Comparison of ENCODE assay signal across 12 cellular contexts in genomic region chr3:123409443-123410148, GRCh38. TPM values are rescaled to one million over a fixed set of nuclear protein-coding genes. Genes with fewer than 3 reads are reported as not detected.
A peak's percentile ranks its signal among the peaks of the same experiment; 100 is the strongest.
DNase-seq lines count a peak whose midpoint lies in the region; ATAC-seq, FAIRE-seq and TF ChIP-seq lines count a peak whose summit lies in the region.
"Had no signal": no experiment of that assay in that cellular context is flagged by ENCODE, and none has a peak within 500 bp of the region (broad histone marks: within the 10 kb centered on the region; RNA-seq: fewer than 3 reads in every experiment).

No MANE protein-coding gene starts in this region.

- intact Hi-C loops in sigmoid colon (cut with DNase I) (loop anchor here (5.0 kb wide), 1 partner anchor 37 kb away; no protein-coding TSS in a partner anchor), psoas muscle (cut with DNase I) (no loop called here)

- H3K4me1 ChIP-seq in sigmoid colon (peaks cover 0 to 91% (median 86%) of the 10 kb centered on the region in 4 donors), psoas muscle (no peaks in the 10 kb centered on the region)

- H3K9me3 ChIP-seq in sigmoid colon (no peaks in the 10 kb centered on the region), psoas muscle (no peaks in the 10 kb centered on the region)

- no peak for ATAC-seq in psoas muscle

- TF ChIP-seq EP300 in sigmoid colon (IDR thresholded peaks at IDR 0.05), result no peak

- TF ChIP-seq POLR2A in H54 (IDR thresholded peaks at IDR 0.05; ENCODE audit: low read depth, low read length) (no peak), sigmoid colon (IDR thresholded peaks at IDR 0.05) (no peak)

- TF ChIP-seq CTCF in sigmoid colon (IDR thresholded peaks at IDR 0.05) (no peak), psoas muscle (IDR thresholded peaks at IDR 0.05) (no peak)

- H3K27ac ChIP-seq in sigmoid colon (peak overlapping the region; percentile 87 to 93 (median 91)), psoas muscle (no peak overlapping the region)

- H3K27me3 ChIP-seq in sigmoid colon (no peaks in the 10 kb centered on the region), psoas muscle (ENCODE audit: insufficient read depth in 3 of 3, low read length in 2 of 3) (no peaks in the 10 kb centered on the region)

- H3K4me3 ChIP-seq in sigmoid colon (no peak overlapping the region), psoas muscle (no peak overlapping the region)

- FAIRE-seq in H54 (lab: Jason Lieb, UNC), result no peak
- FAIRE-seq: TTC549 had no signal

- peak; percentile 22 for DNase-seq in H54 (ENCODE audit: insufficient read length, low spot score)
- DNase-seq in NCI-H526 (lab: John Stamatoyannopoulos, UW), result peak; percentile 28 to 74
- DNase-seq in glomerular visceral epithelial cell (ENCODE audit: extremely low spot score), result peak; percentile 73
- DNase-seq in sigmoid colon, result no peak
- DNase-seq in activated CD4-positive, alpha-beta T cell treated with anti-CD3 and anti-CD28 coated beads for 1 hour, result no peak
- DNase-seq in SW 1271 (lab: John Stamatoyannopoulos, UW), result no peak
- DNase-seq in psoas muscle, result no peak
- DNase-seq: cortex of kidney; NCI-H2171; stimulated activated CD4-positive, alpha-beta T cell treated with anti-CD3 and anti-CD28 coated beads, Interleukin-4, amount 100 ng/mL, for 4 hours had no signal

- H3K36me3 ChIP-seq in sigmoid colon (no peaks in the 10 kb centered on the region), psoas muscle (ENCODE audit: insufficient read depth in 1 of 2, low read depth in 1 of 2) (no peaks in the 10 kb centered on the region)

- WGBS in sigmoid colon, 2 donors, result 8 to 19% methylated on average over 5 of the region's 5 CpGs
- 53 to 58% (median 56%) methylated on average over 5 of the region's 5 CpGs for WGBS in psoas muscle, 3 donors

RNA-seq across cellular contexts. Expression of gene ADCY5, which starts 39.3 kb away (rescaled TPM):
- 10 to 100 TPM; 39.5 to 84.4 (median 62.2) TPM for total RNA-seq in sigmoid colon
- 1 to 10 TPM; 1.4 to 9.9 (median 5.4) TPM for polyA plus RNA-seq in sigmoid colon
- 1 to 10 TPM; 1.6 to 4.4 (median 2.1) TPM for total RNA-seq in psoas muscle
- 1 to 10 TPM; 1.0 to 1.3 (median 1.2) TPM for polyA plus RNA-seq in psoas muscle
- polyA plus RNA-seq: IgD-negative memory B cell had no signal

Comparison
In these comparisons a context has a peak if more than half of its experiments do, and no peak if none do; other contexts are left out.
1. DNase-seq: peak in H54 (single experiment), NCI-H526 (2 of 2) and glomerular visceral epithelial cell (single experiment); none in sigmoid colon (single experiment), activated CD4-positive, alpha-beta T cell treated with anti-CD3 and anti-CD28 coated beads for 1 hour (single experiment), SW 1271 (0 of 2) and psoas muscle (0 of 2).
2. RNA of gene ADCY5, which starts 39.3 kb away (total RNA-seq): 39.5 to 84.4 TPM in sigmoid colon; 1.6 to 4.4 TPM in psoas muscle; every median in the first group is over 4 times any median in the second.